Comparison of ENCODE assay signal across 9 cellular contexts in genomic region chr5:172897691-172898512, GRCh38.
A peak's percentile ranks its signal among the peaks of the same experiment; 100 is the strongest.
DNase-seq lines count a peak whose midpoint lies in the region; ATAC-seq and TF ChIP-seq lines count a peak whose summit lies in the region.
"Had no signal": no experiment of that assay in that cellular context is flagged by ENCODE, and none has a peak within 500 bp of the region (broad histone marks: within the 10 kb centered on the region; RNA-seq: fewer than 3 reads in every experiment).

No MANE protein-coding gene starts in this region.

- 59 to 61% methylated on average over 8 to 9 of the region's 14 CpGs for WGBS in mesodermal cell (ENCODE audit: insufficient coverage in 2 of 2), 2 experiments

- intact Hi-C loops in breast epithelium (cut with DNase I; ENCODE audit: low total_unique reads) = no loop called here

- H3K9me3 ChIP-seq in breast epithelium (no peaks in the 10 kb centered on the region), mesodermal cell (ENCODE audit: control insufficient read depth, low read length) (no peaks in the 10 kb centered on the region)

- H3K4me3 ChIP-seq in breast epithelium (peak overlapping the region in 2 of 3 donors; percentile 7 to 22), mesodermal cell (ENCODE audit: extremely low read depth, insufficient read depth, low read length, poor library complexity, severe bottlenecking) (no peak overlapping the region)

- TF ChIP-seq CTCF in breast epithelium (IDR thresholded peaks at IDR 0.05) (no peak), type B pancreatic cell (conservative IDR thresholded peaks at IDR 0.05) (no peak)

- no peaks in the 10 kb centered on the region for H3K27me3 ChIP-seq in breast epithelium

- CTCF ChIA-PET in activated naive CD4-positive, alpha-beta T cell treated with anti-CD3 and anti-CD28 coated beads, Interleukin-2, amount 10 ng/mL, durations not matched to agents 7 days and 5 days (lab: Charles Lee) = interaction anchor here (0.6 to 2.5 kb wide), 6 partner anchors 30 to 183 kb away, joined by 3 to 11 read pairs (median 4); no protein-coding TSS in a partner anchor

- H3K36me3 ChIP-seq in breast epithelium = no peaks in the 10 kb centered on the region
- peaks cover 57% of the 10 kb centered on the region for H3K36me3 ChIP-seq in mesodermal cell (ENCODE audit: control insufficient read depth, insufficient read depth, low read length)

- DNase-seq in activated naive CD4-positive, alpha-beta T cell treated with anti-CD3 and anti-CD28 coated beads, Interleukin-2, amount 10 ng/mL, durations not matched to agents 7 days and 5 days = no peak
- no peak for DNase-seq in activated naive CD4-positive, alpha-beta T cell treated with anti-CD3 and anti-CD28 coated beads, Interleukin-2, amount 50 U/mL, for 16 hours
- no peak for DNase-seq in breast epithelium (ENCODE audit: low spot score in 2 of 2)
- DNase-seq in type B pancreatic cell (ENCODE audit: extremely low spot score, unreplicated experiment) = no peak
- no peak for DNase-seq in superior temporal gyrus (ENCODE audit: extremely low spot score)
- no peak for DNase-seq in NOMO-1 treated with dmso at 0.1 percent for 144 hours (lab: John Stamatoyannopoulos, UW; ENCODE audit: unreplicated experiment)
- DNase-seq: DMS79 treated with DMSO at 0.1 percent for 48 hours had no signal

- no peak for TF ChIP-seq POLR2A in breast epithelium (IDR thresholded peaks at IDR 0.05)

- H3K36me3 Mint-ChIP-seq in activated naive CD4-positive, alpha-beta T cell treated with anti-CD3 and anti-CD28 coated beads, Interleukin-2, amount 10 ng/mL, durations not matched to agents 7 days and 5 days = peaks cover 10% of the 10 kb centered on the region
- peaks cover 11% of the 10 kb centered on the region for H3K36me3 Mint-ChIP-seq in type B pancreatic cell

- H3K27ac ChIP-seq in breast epithelium (peak overlapping the region; percentile 85 to 87), mesodermal cell (ENCODE audit: low read depth, low read length, severe bottlenecking) (peak overlapping the region; percentile 98)

- no peaks in the 10 kb centered on the region for H3K27me3 Mint-ChIP-seq in activated naive CD4-positive, alpha-beta T cell treated with anti-CD3 and anti-CD28 coated beads, Interleukin-2, amount 10 ng/mL, durations not matched to agents 7 days and 5 days
- H3K27me3 Mint-ChIP-seq in type B pancreatic cell = no peaks in the 10 kb centered on the region

- H3K4me1 Mint-ChIP-seq in activated naive CD4-positive, alpha-beta T cell treated with anti-CD3 and anti-CD28 coated beads, Interleukin-2, amount 10 ng/mL, durations not matched to agents 7 days and 5 days = peaks cover 15% of the 10 kb centered on the region
- peaks cover 52% of the 10 kb centered on the region for H3K4me1 Mint-ChIP-seq in type B pancreatic cell (ENCODE audit: unreplicated experiment)

- H3K9me3 Mint-ChIP-seq in activated naive CD4-positive, alpha-beta T cell treated with anti-CD3 and anti-CD28 coated beads, Interleukin-2, amount 10 ng/mL, durations not matched to agents 7 days and 5 days = no peaks in the 10 kb centered on the region
- H3K9me3 Mint-ChIP-seq in type B pancreatic cell = no peaks in the 10 kb centered on the region

- ATAC-seq in GM18858 (IDR thresholded peaks at IDR 0.05; ENCODE audit: unreplicated experiment) = no peak

- peak overlapping the region; percentile 84 for H3K27ac Mint-ChIP-seq in activated naive CD4-positive, alpha-beta T cell treated with anti-CD3 and anti-CD28 coated beads, Interleukin-2, amount 10 ng/mL, durations not matched to agents 7 days and 5 days
- peak overlapping the region; percentile 82 for H3K27ac Mint-ChIP-seq in type B pancreatic cell

- H3K4me1 ChIP-seq in breast epithelium (no peaks in the 10 kb centered on the region), mesodermal cell (ENCODE audit: control insufficient read depth, insufficient read depth, low read length, poor library complexity, severe bottlenecking) (peaks cover 65% of the 10 kb centered on the region)

- peak overlapping the region; percentile 44 for H3K4me3 Mint-ChIP-seq in activated naive CD4-positive, alpha-beta T cell treated with anti-CD3 and anti-CD28 coated beads, Interleukin-2, amount 10 ng/mL, durations not matched to agents 7 days and 5 days
- H3K4me3 Mint-ChIP-seq in type B pancreatic cell = peak overlapping the region; percentile 24
